ENCODE assay signal across 13 cellular contexts in genomic region chr3:44415421-44415820, GRCh38.
DNase-seq lines count a peak whose midpoint lies in the region; ATAC-seq and TF ChIP-seq lines count a peak whose summit lies in the region.
"Had no signal": no experiment of that assay in that cellular context is flagged by ENCODE, and none has a peak within 500 bp of the region (broad histone marks: within the 10 kb centered on the region; RNA-seq: fewer than 3 reads in every experiment).

No MANE protein-coding gene starts in this region.

- H3K27me3 ChIP-seq in right atrium auricular region (no peaks in the 10 kb centered on the region), lung (ENCODE audit: control insufficient read depth, insufficient read depth) (no peaks in the 10 kb centered on the region), testis (no peaks in the 10 kb centered on the region)
- H3K27me3 ChIP-seq: BLaER1 treated with 17β-estradiol and CSF1 and Interleukin-3, amounts not matched to agents 10 nM and 100 nM had no signal

- ATAC-seq in Right ventricle myocardium superior (ENCODE audit: poor library complexity) (no peak), lung (ENCODE audit: insufficient read depth, low FRiP score) (no peak)
- ATAC-seq: CD8-positive, alpha-beta T cell had no signal

- TF ChIP-seq POLR2A in testis (IDR thresholded peaks at IDR 0.05): no peak

- intact Hi-C loops in Right ventricle myocardium superior (cut with DNase I) (no loop called here), testis (cut with DNase I; ENCODE audit: low total_unique reads) (no loop called here)

- TF ChIP-seq CTCF in right atrium auricular region (IDR thresholded peaks at IDR 0.05) (no peak), lung (IDR thresholded peaks at IDR 0.05; ENCODE audit: control extremely low read depth, extremely low read depth) (no peak), testis (IDR thresholded peaks at IDR 0.05) (no peak)

- DNase-seq in right atrium auricular region (ENCODE audit: low spot score): peak; percentile 49
- DNase-seq in Right ventricle myocardium superior: no peak
- DNase-seq in lung (ENCODE audit: low spot score): peak; percentile 23
- DNase-seq in testis: peak; percentile 12
- DNase-seq in putamen (ENCODE audit: low spot score): no peak
- no peak for DNase-seq in glomerular visceral epithelial cell (ENCODE audit: extremely low spot score)
- DNase-seq: Calu3, DMS79 treated with DMSO at 0.1 percent for 48 hours, GF-D8, GM23248 had no signal

- H3K9me3 ChIP-seq in right atrium auricular region: no peaks in the 10 kb centered on the region
- no peaks in the 10 kb centered on the region for H3K9me3 ChIP-seq in lung (ENCODE audit: control insufficient read depth in 2 of 2, insufficient read depth in 1 of 2, low read length in 1 of 2)
- no peaks in the 10 kb centered on the region for H3K9me3 ChIP-seq in testis
- H3K9me3 ChIP-seq: HAP-1 had no signal

- H3K27ac ChIP-seq in right atrium auricular region (no peak overlapping the region), lung (ENCODE audit: low read depth in 1 of 2, low read length in 1 of 2) (no peak overlapping the region), testis (no peak overlapping the region)
- H3K27ac ChIP-seq: BLaER1 treated with 17β-estradiol and CSF1 and Interleukin-3, amounts not matched to agents 10 nM and 100 nM; GM23248 had no signal

- H3K4me1 ChIP-seq in right atrium auricular region: no peaks in the 10 kb centered on the region
- H3K4me1 ChIP-seq in lung (ENCODE audit: control insufficient read depth in 2 of 2, insufficient read depth in 2 of 2, low read length in 2 of 2): no peaks in the 10 kb centered on the region
- H3K4me1 ChIP-seq in testis: no peaks in the 10 kb centered on the region
- H3K4me1 ChIP-seq: HAP-1 had no signal

- H3K4me3 ChIP-seq in right atrium auricular region (no peak overlapping the region), lung (no peak overlapping the region), testis (no peak overlapping the region)
- H3K4me3 ChIP-seq: BLaER1 treated with 17β-estradiol and CSF1 and Interleukin-3, amounts not matched to agents 10 nM and 100 nM; GM23248; HAP-1 had no signal

- H3K36me3 ChIP-seq in right atrium auricular region: no peaks in the 10 kb centered on the region
- no peaks in the 10 kb centered on the region for H3K36me3 ChIP-seq in lung (ENCODE audit: control insufficient read depth in 2 of 2, insufficient read depth in 2 of 2, low read length in 2 of 2)
- H3K36me3 ChIP-seq in testis (ENCODE audit: low read depth, missing control alignments): no peaks in the 10 kb centered on the region
- H3K36me3 ChIP-seq: BLaER1 treated with 17β-estradiol and CSF1 and Interleukin-3, amounts not matched to agents 10 nM and 100 nM; HAP-1 had no signal

- WGBS in lung, 2 donors: 90 to 94% methylated on average over 11 of the region's 11 CpGs
- 90% methylated on average over 2 to 11 of the region's 11 CpGs for WGBS in testis, 2 donors

Comparison
In these comparisons a context has a peak if more than half of its experiments do, and no peak if none do; other contexts are left out.
1. DNase-seq: peak in right atrium auricular region (single experiment), lung (single experiment) and testis (single experiment); none in Right ventricle myocardium superior (single experiment), putamen (single experiment) and glomerular visceral epithelial cell (single experiment).